ENCODE assay signal across 29 cellular contexts in the genomic region with DNA sequence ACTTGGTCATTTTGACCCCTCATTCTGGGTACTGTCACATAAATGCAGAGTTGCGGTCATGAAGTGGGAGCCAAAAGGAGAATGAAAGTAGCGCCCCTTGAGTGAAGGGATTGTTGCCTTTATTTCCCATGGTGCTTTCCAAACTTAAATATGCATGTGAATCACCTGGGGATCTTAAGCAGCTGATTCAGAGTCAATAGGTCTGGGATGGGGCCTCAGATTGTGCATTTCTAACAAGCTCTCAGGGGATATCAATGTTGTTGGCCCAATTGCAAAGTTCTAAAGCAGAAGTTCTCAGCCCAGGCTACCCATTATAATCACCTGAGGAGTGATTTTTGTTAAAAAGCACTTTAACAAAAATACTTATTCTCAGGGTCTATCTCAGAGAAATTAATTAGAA.
"Had no signal": no experiment of that assay in that cellular context is flagged by ENCODE, and none has a peak within 500 bp of the region (broad histone marks: within the 10 kb centered on the region; RNA-seq: fewer than 3 reads in every experiment).

No MANE protein-coding gene starts in this region.

- H3K27ac Mint-ChIP-seq: activated CD4-positive, alpha-beta memory T cell treated with anti-CD3 and anti-CD28 coated beads, Interleukin-2, amount 10 ng/mL, durations not matched to agents 7 days and 5 days; activated CD4-positive, alpha-beta T cell treated with anti-CD3 and anti-CD28 coated beads, Interleukin-2, amount 10 ng/mL, durations not matched to agents 7 days and 5 days; activated naive CD4-positive, alpha-beta T cell treated with anti-CD3 and anti-CD28 coated beads, Interleukin-2, amount 10 ng/mL, durations not matched to agents 7 days and 5 days; activated naive CD4-positive, alpha-beta T cell treated with anti-CD3 and anti-CD28 coated beads, Interleukin-2, amount 50 U/mL, for 72 hours; activated naive CD8-positive, alpha-beta T cell treated with anti-CD3 and anti-CD28 coated beads, Interleukin-2, amount 10 ng/mL, durations not matched to agents 7 days and 5 days; activated T-cell treated with anti-CD3 and anti-CD28 coated beads, Interleukin-2, amount 50 U/mL, for 24 hours; activated T-cell treated with anti-CD3 and anti-CD28 coated beads, Interleukin-2, amount 50 U/mL, for 72 hours had no signal

- FAIRE-seq: endometrium, endothelial cell of umbilical vein, frontal cortex had no signal

- H3K4me3 Mint-ChIP-seq: activated CD4-positive, alpha-beta memory T cell treated with anti-CD3 and anti-CD28 coated beads, Interleukin-2, amount 10 ng/mL, durations not matched to agents 7 days and 5 days; activated CD4-positive, alpha-beta T cell treated with anti-CD3 and anti-CD28 coated beads, Interleukin-2, amount 10 ng/mL, durations not matched to agents 7 days and 5 days; activated naive CD4-positive, alpha-beta T cell treated with anti-CD3 and anti-CD28 coated beads, Interleukin-2, amount 10 ng/mL, durations not matched to agents 7 days and 5 days; activated naive CD8-positive, alpha-beta T cell treated with anti-CD3 and anti-CD28 coated beads, Interleukin-2, amount 10 ng/mL, durations not matched to agents 7 days and 5 days; activated T-cell treated with anti-CD3 and anti-CD28 coated beads, Interleukin-2, amount 50 U/mL, for 24 hours; activated T-cell treated with anti-CD3 and anti-CD28 coated beads, Interleukin-2, amount 50 U/mL, for 72 hours; brain had no signal

- H3K4me1 ChIP-seq: ascending aorta, breast epithelium, colonic mucosa had no signal

- DNase-seq: activated CD4-positive, alpha-beta memory T cell treated with anti-CD3 and anti-CD28 coated beads, Interleukin-2, amount 10 ng/mL, durations not matched to agents 7 days and 5 days; activated CD4-positive, alpha-beta T cell treated with anti-CD3 and anti-CD28 coated beads for 1 hour; activated CD4-positive, alpha-beta T cell treated with anti-CD3 and anti-CD28 coated beads for 4 hours; activated CD4-positive, alpha-beta T cell treated with anti-CD3 and anti-CD28 coated beads, Interleukin-2, amount 10 ng/mL, durations not matched to agents 7 days and 5 days; activated CD4-positive, alpha-beta T cell treated with anti-CD3 and anti-CD28 coated beads, Interleukin-2, amount 50 U/mL, for 4 hours; activated CD8-positive, alpha-beta memory T cell treated with anti-CD3 and anti-CD28 coated beads, Interleukin-2, amount 50 U/mL, for 48 hours; activated gamma-delta T cell; activated naive CD4-positive, alpha-beta T cell; activated naive CD4-positive, alpha-beta T cell treated with anti-CD3 and anti-CD28 coated beads, Interleukin-2, amount 10 ng/mL, durations not matched to agents 7 days and 5 days; activated naive CD8-positive, alpha-beta T cell treated with anti-CD3 and anti-CD28 coated beads, Interleukin-2, amount 10 ng/mL, durations not matched to agents 7 days and 5 days; activated T-cell treated with anti-CD3 and anti-CD28 coated beads for 4 hours; activated T-cell treated with anti-CD3 and anti-CD28 coated beads, Interleukin-2, amount 50 U/mL, for 24 hours; activated T-cell treated with anti-CD3 and anti-CD28 coated beads, Interleukin-2, amount 50 U/mL, for 72 hours; central memory CD4-positive, alpha-beta T cell; cerebellar nuclear complex; colonic mucosa; effector CD8-positive, alpha-beta T cell; glutamatergic neuron; heart right ventricle; T-helper 2 cell had no signal

- H3K9me3 ChIP-seq: ascending aorta, breast epithelium, colonic mucosa, heart right ventricle had no signal

- H3K4me3 ChIP-seq: ascending aorta, breast epithelium, cardiac muscle cell, colonic mucosa, heart right ventricle had no signal

- ATAC-seq: activated naive CD4-positive, alpha-beta T cell treated with anti-CD3 and anti-CD28 coated beads, Interleukin-2, amount 50 U/mL, for 72 hours; activated T-cell treated with anti-CD3 and anti-CD28 coated beads, Interleukin-2, amount 50 U/mL, for 72 hours; heart right ventricle had no signal

- H3K27me3 ChIP-seq: ascending aorta, breast epithelium, colonic mucosa, heart right ventricle had no signal

- H3K36me3 ChIP-seq: ascending aorta, breast epithelium, cardiac muscle cell, colonic mucosa, heart right ventricle had no signal

- H3K27ac ChIP-seq: ascending aorta, breast epithelium, cardiac muscle cell, colonic mucosa, epithelial cell of prostate, heart right ventricle had no signal

- H3K9me3 Mint-ChIP-seq: activated CD4-positive, alpha-beta memory T cell treated with anti-CD3 and anti-CD28 coated beads, Interleukin-2, amount 10 ng/mL, durations not matched to agents 7 days and 5 days; activated CD4-positive, alpha-beta T cell treated with anti-CD3 and anti-CD28 coated beads, Interleukin-2, amount 10 ng/mL, durations not matched to agents 7 days and 5 days; activated naive CD4-positive, alpha-beta T cell treated with anti-CD3 and anti-CD28 coated beads, Interleukin-2, amount 10 ng/mL, durations not matched to agents 7 days and 5 days; activated naive CD8-positive, alpha-beta T cell treated with anti-CD3 and anti-CD28 coated beads, Interleukin-2, amount 10 ng/mL, durations not matched to agents 7 days and 5 days; activated T-cell treated with anti-CD3 and anti-CD28 coated beads, Interleukin-2, amount 50 U/mL, for 24 hours had no signal

- H3K36me3 Mint-ChIP-seq: activated naive CD4-positive, alpha-beta T cell treated with anti-CD3 and anti-CD28 coated beads, Interleukin-2, amount 10 ng/mL, durations not matched to agents 7 days and 5 days; activated naive CD8-positive, alpha-beta T cell treated with anti-CD3 and anti-CD28 coated beads, Interleukin-2, amount 10 ng/mL, durations not matched to agents 7 days and 5 days; brain had no signal

- H3K4me1 Mint-ChIP-seq: activated CD4-positive, alpha-beta memory T cell treated with anti-CD3 and anti-CD28 coated beads, Interleukin-2, amount 10 ng/mL, durations not matched to agents 7 days and 5 days; activated CD4-positive, alpha-beta T cell treated with anti-CD3 and anti-CD28 coated beads, Interleukin-2, amount 10 ng/mL, durations not matched to agents 7 days and 5 days; activated naive CD4-positive, alpha-beta T cell treated with anti-CD3 and anti-CD28 coated beads, Interleukin-2, amount 10 ng/mL, durations not matched to agents 7 days and 5 days; activated naive CD8-positive, alpha-beta T cell treated with anti-CD3 and anti-CD28 coated beads, Interleukin-2, amount 10 ng/mL, durations not matched to agents 7 days and 5 days had no signal

- H3K27me3 Mint-ChIP-seq: activated CD4-positive, alpha-beta memory T cell treated with anti-CD3 and anti-CD28 coated beads, Interleukin-2, amount 10 ng/mL, durations not matched to agents 7 days and 5 days; activated CD4-positive, alpha-beta T cell treated with anti-CD3 and anti-CD28 coated beads, Interleukin-2, amount 10 ng/mL, durations not matched to agents 7 days and 5 days; activated naive CD4-positive, alpha-beta T cell treated with anti-CD3 and anti-CD28 coated beads, Interleukin-2, amount 10 ng/mL, durations not matched to agents 7 days and 5 days; activated T-cell treated with anti-CD3 and anti-CD28 coated beads, Interleukin-2, amount 50 U/mL, for 24 hours had no signal
